In genomic region chr2:3470856-3471737, GRCh38 we compare ENCODE assay signal across 15 cellular contexts. TPM values are rescaled to one million over a fixed set of nuclear protein-coding genes. Genes with fewer than 3 reads are reported as not detected.
DNase-seq lines count a peak whose midpoint lies in the region; ATAC-seq and TF ChIP-seq lines count a peak whose summit lies in the region.
"Had no signal": no experiment of that assay in that cellular context is flagged by ENCODE, and none has a peak within 500 bp of the region (broad histone marks: within the 10 kb centered on the region; RNA-seq: fewer than 3 reads in every experiment).

No MANE protein-coding gene starts in this region.

- H3K9me3 ChIP-seq in prostate gland = no peaks in the 10 kb centered on the region
- H3K9me3 ChIP-seq: A549 had no signal

- no peak overlapping the region for H3K4me3 ChIP-seq in prostate gland
- H3K4me3 ChIP-seq: A549, GM12878 had no signal

- intact Hi-C loops in Right ventricle myocardium superior (cut with DNase I) (no loop called here), prostate gland (cut with DNase I) (loop anchor here (2.0 kb wide), 1 partner anchor 54 kb away; no protein-coding TSS in a partner anchor), Calu3 (cut with micrococcal nuclease; ENCODE audit: unreplicated experiment) (no loop called here)
- intact Hi-C loops in activated naive CD4-positive, alpha-beta T cell treated with anti-CD3 and anti-CD28 coated beads for 36 hours (cut with micrococcal nuclease) = no loop called here

- H3K27ac ChIP-seq in prostate gland = peak overlapping the region; percentile 74 to 78
- H3K27ac ChIP-seq: A549 had no signal

- BruUV-seq in Calu3 (replicated peaks; lab: Mats Ljungman, UMichigan) = no TSS peak

- TF ChIP-seq POLR2A in prostate gland (IDR thresholded peaks at IDR 0.05) = no peak

- CTCF ChIA-PET in activated naive CD4-positive, alpha-beta T cell treated with anti-CD3 and anti-CD28 coated beads, Interleukin-2, amount 10 ng/mL, durations not matched to agents 7 days and 5 days (lab: Charles Lee) = interaction anchor here (1.2 kb wide), 1 partner anchor 9 kb away, joined by 6 read pairs; no protein-coding TSS in a partner anchor
- CTCF ChIA-PET in Calu3 (lab: Charles Lee) = interaction anchor here (0.8 kb wide), 1 partner anchor 10 kb away, joined by 3 read pairs; no protein-coding TSS in a partner anchor
- CTCF ChIA-PET in activated naive CD4-positive, alpha-beta T cell treated with anti-CD3 and anti-CD28 coated beads for 36 hours (lab: Charles Lee) = interaction anchor here (1.4 to 1.6 kb wide), 2 partner anchors 9 to 47 kb away, joined by 4 to 5 read pairs; no protein-coding TSS in a partner anchor

- no peaks in the 10 kb centered on the region for H3K27me3 Mint-ChIP-seq in activated naive CD4-positive, alpha-beta T cell treated with anti-CD3 and anti-CD28 coated beads, Interleukin-2, amount 10 ng/mL, durations not matched to agents 7 days and 5 days
- no peaks in the 10 kb centered on the region for H3K27me3 Mint-ChIP-seq in Calu3 (ENCODE audit: unreplicated experiment)
- no peaks in the 10 kb centered on the region for H3K27me3 Mint-ChIP-seq in activated naive CD4-positive, alpha-beta T cell treated with anti-CD3 and anti-CD28 coated beads for 36 hours (ENCODE audit: low read depth)

- no peaks in the 10 kb centered on the region for H3K27me3 ChIP-seq in prostate gland (replicated peaks; ENCODE audit: insufficient read depth)

- ATAC-seq in activated naive CD4-positive, alpha-beta T cell treated with anti-CD3 and anti-CD28 coated beads, Interleukin-2, amount 50 U/mL, for 72 hours = no peak
- ATAC-seq in Right ventricle myocardium superior (ENCODE audit: poor library complexity) (peak; percentile 52), HG02678 (IDR thresholded peaks at IDR 0.05; ENCODE audit: unreplicated experiment) (no peak)
- ATAC-seq: A549; GM12878; Panc1; stimulated activated naive CD8-positive, alpha-beta T cell treated with anti-CD3 and anti-CD28 coated beads, Interleukin-15, Interleukin-2, amounts not matched to agents 100 U/mL and 50 U/mL, for 24 hours had no signal

- no peaks in the 10 kb centered on the region for H3K9me3 Mint-ChIP-seq in activated naive CD4-positive, alpha-beta T cell treated with anti-CD3 and anti-CD28 coated beads, Interleukin-2, amount 10 ng/mL, durations not matched to agents 7 days and 5 days
- no peaks in the 10 kb centered on the region for H3K9me3 Mint-ChIP-seq in activated naive CD4-positive, alpha-beta T cell treated with anti-CD3 and anti-CD28 coated beads, Interleukin-2, amount 50 U/mL, for 72 hours
- no peaks in the 10 kb centered on the region for H3K9me3 Mint-ChIP-seq in Calu3 (ENCODE audit: low read depth, unreplicated experiment)
- H3K9me3 Mint-ChIP-seq in activated naive CD4-positive, alpha-beta T cell treated with anti-CD3 and anti-CD28 coated beads for 36 hours = no peaks in the 10 kb centered on the region

- peak overlapping the region; percentile 28 for H3K27ac Mint-ChIP-seq in activated naive CD4-positive, alpha-beta T cell treated with anti-CD3 and anti-CD28 coated beads, Interleukin-2, amount 10 ng/mL, durations not matched to agents 7 days and 5 days
- no peak overlapping the region for H3K27ac Mint-ChIP-seq in activated naive CD4-positive, alpha-beta T cell treated with anti-CD3 and anti-CD28 coated beads, Interleukin-2, amount 50 U/mL, for 72 hours
- H3K27ac Mint-ChIP-seq in Calu3 (ENCODE audit: unreplicated experiment) = no peak overlapping the region
- H3K27ac Mint-ChIP-seq in activated naive CD4-positive, alpha-beta T cell treated with anti-CD3 and anti-CD28 coated beads for 36 hours = no peak overlapping the region

- TF ChIP-seq CTCF in prostate gland (IDR thresholded peaks at IDR 0.05) (no peak), Calu3 (IDR thresholded peaks at IDR 0.05; ENCODE audit: unreplicated experiment) (no peak)

- DNase-seq in activated naive CD4-positive, alpha-beta T cell treated with anti-CD3 and anti-CD28 coated beads, Interleukin-2, amount 10 ng/mL, durations not matched to agents 7 days and 5 days = no peak
- DNase-seq in activated naive CD4-positive, alpha-beta T cell treated with anti-CD3 and anti-CD28 coated beads, Interleukin-2, amount 50 U/mL, for 72 hours (ENCODE audit: low spot score in 2 of 2) = no peak
- peak; percentile 57 for DNase-seq in Right ventricle myocardium superior
- DNase-seq in prostate gland (ENCODE audit: low spot score) = peak; percentile 59
- no peak for DNase-seq in Calu3
- no peak for DNase-seq in putamen (ENCODE audit: low spot score)
- no peak for DNase-seq in activated naive CD4-positive, alpha-beta T cell treated with anti-CD3 and anti-CD28 coated beads for 36 hours
- DNase-seq: NCI-H1105 treated with DMSO at 0.1 percent for 48 hours; NCI-H510A; stimulated activated CD4-positive, alpha-beta T cell treated with anti-CD3 and anti-CD28 coated beads, Interleukin-4, amount 100 ng/mL, for 1 hour; stimulated activated naive CD8-positive, alpha-beta T cell treated with anti-CD3 and anti-CD28 coated beads, Interleukin-15, Interleukin-2, amounts not matched to agents 100 U/mL and 50 U/mL, for 24 hours had no signal

- no peak overlapping the region for H3K4me3 Mint-ChIP-seq in activated naive CD4-positive, alpha-beta T cell treated with anti-CD3 and anti-CD28 coated beads, Interleukin-2, amount 10 ng/mL, durations not matched to agents 7 days and 5 days
- no peak overlapping the region for H3K4me3 Mint-ChIP-seq in Calu3 (ENCODE audit: low read depth, unreplicated experiment)
- no peak overlapping the region for H3K4me3 Mint-ChIP-seq in activated naive CD4-positive, alpha-beta T cell treated with anti-CD3 and anti-CD28 coated beads for 36 hours

- H3K4me1 ChIP-seq in prostate gland (replicated peaks) = peaks cover 28% of the 10 kb centered on the region

- no peaks in the 10 kb centered on the region for H3K4me1 Mint-ChIP-seq in activated naive CD4-positive, alpha-beta T cell treated with anti-CD3 and anti-CD28 coated beads, Interleukin-2, amount 10 ng/mL, durations not matched to agents 7 days and 5 days
- no peaks in the 10 kb centered on the region for H3K4me1 Mint-ChIP-seq in Calu3 (ENCODE audit: low read depth, unreplicated experiment)
- H3K4me1 Mint-ChIP-seq in activated naive CD4-positive, alpha-beta T cell treated with anti-CD3 and anti-CD28 coated beads for 36 hours (ENCODE audit: low read depth) = no peaks in the 10 kb centered on the region

- H3K36me3 Mint-ChIP-seq in activated naive CD4-positive, alpha-beta T cell treated with anti-CD3 and anti-CD28 coated beads, Interleukin-2, amount 10 ng/mL, durations not matched to agents 7 days and 5 days = peaks cover 11% of the 10 kb centered on the region
- peaks cover 0 to 20% of the 10 kb centered on the region in 2 donors for H3K36me3 Mint-ChIP-seq in activated naive CD4-positive, alpha-beta T cell treated with anti-CD3 and anti-CD28 coated beads, Interleukin-2, amount 50 U/mL, for 72 hours
- H3K36me3 Mint-ChIP-seq in Calu3 (ENCODE audit: insufficient read depth, unreplicated experiment) = peaks cover 29% of the 10 kb centered on the region
- H3K36me3 Mint-ChIP-seq in activated naive CD4-positive, alpha-beta T cell treated with anti-CD3 and anti-CD28 coated beads for 36 hours (ENCODE audit: low read depth) = peaks cover 18% of the 10 kb centered on the region

- 51% methylated on average over 17 of the region's 17 CpGs for WGBS in prostate gland

- peaks cover 0 to 8% of the 10 kb centered on the region in 2 donors for H3K36me3 ChIP-seq in prostate gland

RNA-seq across cellular contexts. Expression of gene ADI1, which starts 48.2 kb away (rescaled TPM):
- 10 to 100 TPM; 29.3 to 39.3 TPM for total RNA-seq in activated naive CD4-positive, alpha-beta T cell treated with anti-CD3 and anti-CD28 coated beads, Interleukin-2, amount 50 U/mL, for 72 hours
- total RNA-seq in Right ventricle myocardium superior (141 TPM), prostate gland (100 to 1,000 TPM in 1 of 2 donors, 10 to 100 TPM in 1; 81.7 to 270 TPM), Calu3 (2022) (30.1 and 32.6 TPM in 2 replicates)
- total RNA-seq in activated naive CD4-positive, alpha-beta T cell treated with anti-CD3 and anti-CD28 coated beads for 36 hours = 10 to 100 TPM; 45.6 to 49.8 TPM

Comparison
In these comparisons a context has a peak if more than half of its experiments do, and no peak if none do; other contexts are left out.
1. DNase-seq: peak in Right ventricle myocardium superior (single experiment) and prostate gland (single experiment); none in activated naive CD4-positive, alpha-beta T cell treated with anti-CD3 and anti-CD28 coated beads, Interleukin-2, amount 10 ng/mL, durations not matched to agents 7 days and 5 days (single experiment), activated naive CD4-positive, alpha-beta T cell treated with anti-CD3 and anti-CD28 coated beads, Interleukin-2, amount 50 U/mL, for 72 hours (0 of 2), Calu3 (single experiment), putamen (single experiment) and activated naive CD4-positive, alpha-beta T cell treated with anti-CD3 and anti-CD28 coated beads for 36 hours (single experiment).